8 cellular contexts compared by ENCODE assay signal in genomic region chr20:50636601-50637539, GRCh38. TPM values are rescaled to one million over a fixed set of nuclear protein-coding genes. Genes with fewer than 3 reads are reported as not detected.
DNase-seq lines count a peak whose midpoint lies in the region; ATAC-seq and TF ChIP-seq lines count a peak whose summit lies in the region.
"Had no signal": no experiment of that assay in that cellular context is flagged by ENCODE, and none has a peak within 500 bp of the region (broad histone marks: within the 10 kb centered on the region; RNA-seq: fewer than 3 reads in every experiment).

No MANE protein-coding gene starts in this region.

- no peak for TF ChIP-seq EP300 in upper lobe of left lung (IDR thresholded peaks at IDR 0.05)

- no peaks in the 10 kb centered on the region for H3K79me2 ChIP-seq in Loucy (ENCODE audit: insufficient read depth, low read length)

- H3K4me3 ChIP-seq in Loucy (ENCODE audit: low read length, poor library complexity, severe bottlenecking) = no peak overlapping the region
- H3K4me3 ChIP-seq in lower lobe of right lung = peak overlapping the region; percentile 32
- peak overlapping the region in 2 of 4 donors; percentile 17 to 27 for H3K4me3 ChIP-seq in upper lobe of left lung
- no peak overlapping the region for H3K4me3 ChIP-seq in left lung
- H3K4me3 ChIP-seq in WERI-Rb-1 (ENCODE audit: low read depth, low read length) = no peak overlapping the region

- H4K20me1 ChIP-seq in Loucy (ENCODE audit: insufficient read depth, low read length, poor library complexity, severe bottlenecking) = no peaks in the 10 kb centered on the region

- H3K4me1 ChIP-seq in Loucy (ENCODE audit: insufficient read depth, low read length, poor library complexity, severe bottlenecking) = peaks cover 6% of the 10 kb centered on the region
- peaks cover 22% of the 10 kb centered on the region for H3K4me1 ChIP-seq in lower lobe of right lung
- H3K4me1 ChIP-seq in upper lobe of left lung = peaks cover 22 to 34% (median 25%) of the 10 kb centered on the region in 4 donors
- H3K4me1 ChIP-seq in left lung = peaks cover 7 to 32% of the 10 kb centered on the region in 2 donors

- peak overlapping the region; percentile 91 for H3K27ac Mint-ChIP-seq in chondrocyte (ENCODE audit: unreplicated experiment)

- no peak for DNase-seq in chondrocyte (ENCODE audit: low spot score)
- no peak for DNase-seq in lower lobe of right lung
- no peak for DNase-seq in upper lobe of left lung
- no peak for DNase-seq in left lung
- DNase-seq in WERI-Rb-1 = no peak
- DNase-seq in SKM-1 treated with dmso at 0.1 percent for 144 hours (lab: John Stamatoyannopoulos, UW; ENCODE audit: unreplicated experiment) = no peak

- H3K4me1 Mint-ChIP-seq in chondrocyte (ENCODE audit: low read depth) = peaks cover 28% of the 10 kb centered on the region

- no peak for TF ChIP-seq POLR2A in upper lobe of left lung (IDR thresholded peaks at IDR 0.05)

- no peaks in the 10 kb centered on the region for H3K9me2 ChIP-seq in Loucy (replicated peaks; ENCODE audit: low read depth, low read length)

- peaks cover 18% of the 10 kb centered on the region for H3K27me3 Mint-ChIP-seq in chondrocyte (ENCODE audit: low read depth)

- ATAC-seq in lower lobe of right lung (no peak), upper lobe of left lung (ENCODE audit: low FRiP score in 2 of 2) (no peak), left lung (no peak)

- H3K27ac ChIP-seq in lower lobe of right lung (peak overlapping the region; percentile 71), upper lobe of left lung (peak overlapping the region; percentile 65 to 83 (median 72)), left lung (peak overlapping the region in 1 of 2 donors; percentile 57), WERI-Rb-1 (no peak overlapping the region)
- H3K27ac ChIP-seq: HL-60 had no signal

- no peak overlapping the region for H3K9ac ChIP-seq in Loucy (ENCODE audit: low read depth, low read length, poor library complexity, severe bottlenecking)

- TF ChIP-seq CTCF in Loucy (conservative IDR thresholded peaks at IDR 0.05; ENCODE audit: low read length) = no peak
- TF ChIP-seq CTCF in chondrocyte (IDR thresholded peaks at IDR 0.05) = no peak
- no peak for TF ChIP-seq CTCF in lower lobe of right lung (IDR thresholded peaks at IDR 0.05)
- no peak for TF ChIP-seq CTCF in upper lobe of left lung (IDR thresholded peaks at IDR 0.05)
- no peak for TF ChIP-seq CTCF in left lung (IDR thresholded peaks at IDR 0.05)
- TF ChIP-seq CTCF in WERI-Rb-1 (IDR thresholded peaks at IDR 0.05; ENCODE audit: low read depth, low read length) = no peak

- no peaks in the 10 kb centered on the region for H3K36me3 ChIP-seq in Loucy (ENCODE audit: insufficient read depth, low read length)
- H3K36me3 ChIP-seq in lower lobe of right lung = no peaks in the 10 kb centered on the region
- no peaks in the 10 kb centered on the region for H3K36me3 ChIP-seq in upper lobe of left lung
- H3K36me3 ChIP-seq in left lung = no peaks in the 10 kb centered on the region
- no peaks in the 10 kb centered on the region for H3K36me3 ChIP-seq in WERI-Rb-1

- peak overlapping the region; percentile 27 for H3K4me2 ChIP-seq in Loucy (ENCODE audit: low read depth, low read length, poor library complexity, severe bottlenecking)

- H3K27me3 ChIP-seq in Loucy (ENCODE audit: insufficient read depth, low read length, poor library complexity, severe bottlenecking) (no peaks in the 10 kb centered on the region), lower lobe of right lung (ENCODE audit: low read depth) (no peaks in the 10 kb centered on the region), upper lobe of left lung (no peaks in the 10 kb centered on the region), left lung (no peaks in the 10 kb centered on the region), WERI-Rb-1 (ENCODE audit: insufficient read depth, low read depth, severe bottlenecking) (no peaks in the 10 kb centered on the region)

- H3K9me3 ChIP-seq in Loucy (ENCODE audit: insufficient read depth, low read depth, low read length) (no peaks in the 10 kb centered on the region), lower lobe of right lung (no peaks in the 10 kb centered on the region), upper lobe of left lung (no peaks in the 10 kb centered on the region), left lung (no peaks in the 10 kb centered on the region), WERI-Rb-1 (ENCODE audit: severe bottlenecking) (no peaks in the 10 kb centered on the region)

- 59 to 62% methylated on average over 16 to 19 of the region's 22 CpGs for WGBS in upper lobe of left lung, 2 donors

- no peaks in the 10 kb centered on the region for H3K36me3 Mint-ChIP-seq in chondrocyte (ENCODE audit: low read depth)

- intact Hi-C loops in lower lobe of right lung (cut with DNase I) (no loop called here), left lung (cut with DNase I) (no loop called here)

- no peaks in the 10 kb centered on the region for H3F3A ChIP-seq in Loucy (ENCODE audit: low read depth)

- H3K4me3 Mint-ChIP-seq in chondrocyte (ENCODE audit: unreplicated experiment) = no peak overlapping the region

- H3K9me3 Mint-ChIP-seq in chondrocyte (ENCODE audit: low read depth) = no peaks in the 10 kb centered on the region

- H2AFZ ChIP-seq in Loucy (ENCODE audit: low read length) = no peak overlapping the region

RNA-seq across cellular contexts. Expression of gene RIPOR3, which starts 54.5 kb away (rescaled TPM):
- total RNA-seq in chondrocyte (0.12 TPM in 1 of 3 replicates, not detected in the others), lower lobe of right lung (11.0 TPM), upper lobe of left lung (10 to 100 TPM in 2 of 6 donors, 1 to 10 TPM in 4; 2.1 to 36.7 (median 5.1) TPM), left lung (1 to 10 TPM; 2.3 to 7.0 TPM)
